1 cellular context compared by ENCODE assay signal in the genomic region with DNA sequence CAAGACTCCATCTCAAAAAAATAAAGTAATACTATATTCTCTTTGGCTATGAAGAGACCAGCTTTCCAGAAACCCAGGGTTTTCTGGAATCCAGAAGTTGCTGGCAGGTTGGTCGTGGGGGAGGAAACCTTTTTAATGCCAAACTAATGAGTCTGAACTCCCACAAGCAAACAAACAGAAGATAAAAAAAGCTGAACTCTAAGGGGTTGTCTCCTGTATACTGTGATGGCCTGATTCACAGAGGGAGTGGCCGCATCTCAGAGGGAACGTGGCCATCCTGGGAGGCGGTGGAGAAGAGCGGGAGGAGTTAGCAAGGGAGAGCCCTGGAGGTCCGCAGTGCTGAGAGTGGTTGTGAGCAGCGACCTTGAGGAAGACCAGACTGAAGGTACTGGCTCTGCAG.
TF ChIP-seq lines count a peak whose summit lies in the region.

No MANE protein-coding gene starts in this region.

TF ChIP-seq in GM23338, 12 proteins besides CTCF, POLR2A, EP300 and RAD21 (continued from another document):
- TF ChIP-seq, protein P1, sequence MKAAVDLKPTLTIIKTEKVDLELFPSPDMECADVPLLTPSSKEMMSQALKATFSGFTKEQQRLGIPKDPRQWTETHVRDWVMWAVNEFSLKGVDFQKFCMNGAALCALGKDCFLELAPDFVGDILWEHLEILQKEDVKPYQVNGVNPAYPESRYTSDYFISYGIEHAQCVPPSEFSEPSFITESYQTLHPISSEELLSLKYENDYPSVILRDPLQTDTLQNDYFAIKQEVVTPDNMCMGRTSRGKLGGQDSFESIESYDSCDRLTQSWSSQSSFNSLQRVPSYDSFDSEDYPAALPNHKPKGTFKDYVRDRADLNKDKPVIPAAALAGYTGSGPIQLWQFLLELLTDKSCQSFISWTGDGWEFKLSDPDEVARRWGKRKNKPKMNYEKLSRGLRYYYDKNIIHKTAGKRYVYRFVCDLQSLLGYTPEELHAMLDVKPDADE (IDR thresholded peaks at IDR 0.05) = no peak
- TF ChIP-seq EZH2phosphoT487 (IDR thresholded peaks at IDR 0.05; ENCODE audit: unreplicated experiment) (no peak), POLR2AphosphoS5 (IDR thresholded peaks at IDR 0.05; ENCODE audit: low read depth) (no peak), ZNF331 (CRISPR knock-in tag; IDR thresholded peaks at IDR 0.05; ENCODE audit: low read depth) (no peak), STAT1 (IDR thresholded peaks at IDR 0.05; ENCODE audit: unreplicated experiment) (no peak), NANOG (IDR thresholded peaks at IDR 0.05; ENCODE audit: borderline replicate concordance) (no peak)
- TF ChIP-seq, protein P2, sequence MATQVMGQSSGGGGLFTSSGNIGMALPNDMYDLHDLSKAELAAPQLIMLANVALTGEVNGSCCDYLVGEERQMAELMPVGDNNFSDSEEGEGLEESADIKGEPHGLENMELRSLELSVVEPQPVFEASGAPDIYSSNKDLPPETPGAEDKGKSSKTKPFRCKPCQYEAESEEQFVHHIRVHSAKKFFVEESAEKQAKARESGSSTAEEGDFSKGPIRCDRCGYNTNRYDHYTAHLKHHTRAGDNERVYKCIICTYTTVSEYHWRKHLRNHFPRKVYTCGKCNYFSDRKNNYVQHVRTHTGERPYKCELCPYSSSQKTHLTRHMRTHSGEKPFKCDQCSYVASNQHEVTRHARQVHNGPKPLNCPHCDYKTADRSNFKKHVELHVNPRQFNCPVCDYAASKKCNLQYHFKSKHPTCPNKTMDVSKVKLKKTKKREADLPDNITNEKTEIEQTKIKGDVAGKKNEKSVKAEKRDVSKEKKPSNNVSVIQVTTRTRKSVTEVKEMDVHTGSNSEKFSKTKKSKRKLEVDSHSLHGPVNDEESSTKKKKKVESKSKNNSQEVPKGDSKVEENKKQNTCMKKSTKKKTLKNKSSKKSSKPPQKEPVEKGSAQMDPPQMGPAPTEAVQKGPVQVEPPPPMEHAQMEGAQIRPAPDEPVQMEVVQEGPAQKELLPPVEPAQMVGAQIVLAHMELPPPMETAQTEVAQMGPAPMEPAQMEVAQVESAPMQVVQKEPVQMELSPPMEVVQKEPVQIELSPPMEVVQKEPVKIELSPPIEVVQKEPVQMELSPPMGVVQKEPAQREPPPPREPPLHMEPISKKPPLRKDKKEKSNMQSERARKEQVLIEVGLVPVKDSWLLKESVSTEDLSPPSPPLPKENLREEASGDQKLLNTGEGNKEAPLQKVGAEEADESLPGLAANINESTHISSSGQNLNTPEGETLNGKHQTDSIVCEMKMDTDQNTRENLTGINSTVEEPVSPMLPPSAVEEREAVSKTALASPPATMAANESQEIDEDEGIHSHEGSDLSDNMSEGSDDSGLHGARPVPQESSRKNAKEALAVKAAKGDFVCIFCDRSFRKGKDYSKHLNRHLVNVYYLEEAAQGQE (IDR thresholded peaks at IDR 0.05; ENCODE audit: unreplicated experiment) = no peak
